In genomic region chr19:13984186-13984585, GRCh38 we compare ENCODE assay signal across 3 cellular contexts.
TF ChIP-seq lines count a peak whose summit lies in the region.

No MANE protein-coding gene starts in this region.

TF ChIP-seq in SK-N-SH, 30 proteins besides CTCF, POLR2A, EP300 and RAD21:
- TF ChIP-seq SMC3 (IDR thresholded peaks at IDR 0.05; ENCODE audit: low read depth, low read length) = no peak
- no peak for TF ChIP-seq ZBTB33 (IDR thresholded peaks at IDR 0.05; ENCODE audit: borderline replicate concordance, low read depth)
- TF ChIP-seq POLR2AphosphoS5 (IDR thresholded peaks at IDR 0.05; ENCODE audit: low read depth, low read length) = no peak
- TF ChIP-seq NRF1 (IDR thresholded peaks at IDR 0.05; ENCODE audit: low read depth, low read length) = no peak
- TF ChIP-seq FOXM1 (IDR thresholded peaks at IDR 0.05; ENCODE audit: low read depth) = no peak
- no peak for TF ChIP-seq SIN3A (IDR thresholded peaks at IDR 0.05; ENCODE audit: borderline replicate concordance, low read depth, low read length)
- TF ChIP-seq USF1 (IDR thresholded peaks at IDR 0.05; ENCODE audit: borderline replicate concordance, low read depth) = no peak
- TF ChIP-seq ELF1 (IDR thresholded peaks at IDR 0.05) = no peak
- TF ChIP-seq GATA2 (CRISPR knock-in tag; IDR thresholded peaks at IDR 0.05) = no peak

TF ChIP-seq in SK-N-SH treated with all-trans-retinoic acid at 6 μM for 48 hours, 23 proteins besides CTCF, POLR2A, EP300 and RAD21:
- TF ChIP-seq ZNF8 (CRISPR knock-in tag; IDR thresholded peaks at IDR 0.05) (no peak), RARB (CRISPR knock-in tag; IDR thresholded peaks at IDR 0.05) (no peak), POU6F1 (CRISPR knock-in tag; IDR thresholded peaks at IDR 0.05; ENCODE audit: borderline replicate concordance, low read depth) (no peak), CSRNP3 (CRISPR knock-in tag; IDR thresholded peaks at IDR 0.05) (no peak), TCF4 (CRISPR knock-in tag; IDR thresholded peaks at IDR 0.05; ENCODE audit: borderline replicate concordance) (no peak), OSR1 (CRISPR knock-in tag; IDR thresholded peaks at IDR 0.05) (no peak), ZFP30 (CRISPR knock-in tag; IDR thresholded peaks at IDR 0.05) (no peak), TSHZ2 (CRISPR knock-in tag; IDR thresholded peaks at IDR 0.05) (no peak), ZNF565 (CRISPR knock-in tag; conservative IDR thresholded peaks at IDR 0.05; ENCODE audit: low read depth) (no peak), ARNTL (CRISPR knock-in tag; IDR thresholded peaks at IDR 0.05; ENCODE audit: borderline replicate concordance, low read depth) (no peak), PPARA (CRISPR knock-in tag; IDR thresholded peaks at IDR 0.05; ENCODE audit: borderline replicate concordance) (no peak)
TF ChIP-seq in SK-N-SH treated with all-trans-retinoic acid at 6 μM for 48 hours: peak in this region for 0.

TF ChIP-seq in HepG2, 621 proteins besides CTCF, POLR2A, EP300 and RAD21:
- TF ChIP-seq TRIM24 (CRISPR knock-in tag; IDR thresholded peaks at IDR 0.05) = no peak
- TF ChIP-seq ZBTB33 (CRISPR knock-in tag; IDR thresholded peaks at IDR 0.05) = peak; percentile 76; the same call in 1 of the 2 replicates
- TF ChIP-seq ZBTB26 (CRISPR knock-in tag; IDR thresholded peaks at IDR 0.05; ENCODE audit: borderline replicate concordance) = no peak
- peak; percentile 23 for TF ChIP-seq AGO2 (optimal IDR thresholded peaks at IDR 0.05; ENCODE audit: low read depth, low read length)
